Comparison of ENCODE assay signal across 10 cellular contexts in genomic region chr2:231124833-231125232, GRCh38. TPM values are rescaled to one million over a fixed set of nuclear protein-coding genes. Genes with fewer than 3 reads are reported as not detected.
A peak's percentile ranks its signal among the peaks of the same experiment; 100 is the strongest.
DNase-seq lines count a peak whose midpoint lies in the region; ATAC-seq and TF ChIP-seq lines count a peak whose summit lies in the region.
"Had no signal": no experiment of that assay in that cellular context is flagged by ENCODE, and none has a peak within 500 bp of the region (broad histone marks: within the 10 kb centered on the region; RNA-seq: fewer than 3 reads in every experiment).

TSS of gene HTR2B (minus strand) at chr2:231125042. CDS start at chr2:231123764, 1,278 bp downstream.

- no peak within 1 kb of the TSS for H2AK5ac ChIP-seq in mesenchymal stem cell (ENCODE audit: low read length, severe bottlenecking)

- H3K18ac ChIP-seq in mesenchymal stem cell (ENCODE audit: low read depth in 1 of 2, low read length in 2 of 2), result no peak within 1 kb of the TSS

- TF ChIP-seq CTCF in HFFc6 (IDR thresholded peaks at IDR 0.05) (no peak), cardiac fibroblast (IDR thresholded peaks at IDR 0.05; ENCODE audit: low read depth, low read length) (no peak)

- no peak within 1 kb of the TSS for H4K8ac ChIP-seq in mesenchymal stem cell (ENCODE audit: low read length)

- WGBS in mesenchymal stem cell, result 60% methylated on average over 1 of the region's 4 CpGs

- no peaks in the 10 kb centered on the region for H3K36me3 Mint-ChIP-seq in HFFc6 (ENCODE audit: low read depth)
- H3K36me3 Mint-ChIP-seq in naive thymus-derived CD8-positive, alpha-beta T cell, result peaks cover 0 to 9% (median 0%) of the 10 kb centered on the region in 3 donors

- no peak within 1 kb of the TSS for H2BK12ac ChIP-seq in mesenchymal stem cell (ENCODE audit: low read length in 2 of 2)

- H3K4me2 ChIP-seq in mesenchymal stem cell (ENCODE audit: low read length, poor library complexity, severe bottlenecking), result no peak within 1 kb of the TSS

- no peak within 1 kb of the TSS for H3K4ac ChIP-seq in mesenchymal stem cell (ENCODE audit: low read depth in 1 of 2, low read length in 2 of 2)

- H3K36me3 ChIP-seq in mesenchymal stem cell (ENCODE audit: control insufficient read depth in 1 of 2, insufficient read depth in 2 of 2, low read depth in 1 of 2, low read length in 2 of 2), result peaks cover 0 to 6% of the 10 kb centered on the region in 2 experiments

- H4K91ac ChIP-seq in mesenchymal stem cell (ENCODE audit: low read length), result no peak within 1 kb of the TSS

- H2BK120ac ChIP-seq in mesenchymal stem cell (ENCODE audit: low read depth, low read length), result no peak within 1 kb of the TSS

- no peaks in the 10 kb centered on the region for H3K9me3 Mint-ChIP-seq in HFFc6
- H3K9me3 Mint-ChIP-seq in naive thymus-derived CD8-positive, alpha-beta T cell, result no peaks in the 10 kb centered on the region

- H3K4me1 Mint-ChIP-seq in HFFc6 (ENCODE audit: low read depth), result peaks cover 63% of the 10 kb centered on the region
- peaks cover 11 to 15% (median 13%) of the 10 kb centered on the region in 4 donors for H3K4me1 Mint-ChIP-seq in naive thymus-derived CD8-positive, alpha-beta T cell

- peak within 1 kb of the TSS; percentile 46; the same call in 1 of the 2 replicates for H3K27ac Mint-ChIP-seq in HFFc6
- H3K27ac Mint-ChIP-seq in naive thymus-derived CD8-positive, alpha-beta T cell, result peak within 1 kb of the TSS in 5 of 10 donors; percentile 3 to 78 (median 40)

- H3K23ac ChIP-seq in mesenchymal stem cell (ENCODE audit: low read length in 2 of 2), result no peak within 1 kb of the TSS

- H3K9ac ChIP-seq in mesenchymal stem cell (ENCODE audit: low read length), result peak within 1 kb of the TSS; percentile 88

- POLR2A ChIA-PET in naive thymus-derived CD8-positive, alpha-beta T cell (lab: Charles Lee), result no interaction called here

- H3K27me3 ChIP-seq in mesenchymal stem cell (ENCODE audit: control insufficient read depth in 1 of 2, insufficient read depth in 1 of 2, low read length in 2 of 2), result no peaks in the 10 kb centered on the region

- H3K14ac ChIP-seq in mesenchymal stem cell (ENCODE audit: low read length in 2 of 2), result no peak within 1 kb of the TSS

- no peak within 1 kb of the TSS for H2AFZ ChIP-seq in mesenchymal stem cell (ENCODE audit: low read depth, low read length)

- H3K4me1 ChIP-seq in mesenchymal stem cell (ENCODE audit: control insufficient read depth, insufficient read depth, low read depth, low read length), result peaks cover 10% of the 10 kb centered on the region

- peak within 1 kb of the TSS; percentile 97 for H3K27ac ChIP-seq in mesenchymal stem cell (ENCODE audit: low read length, poor library complexity, severe bottlenecking)

- H3K4me3 ChIP-seq in cardiac fibroblast (replicated peaks in 1 of 2; ENCODE audit: low read depth in 2 of 2, low read length in 2 of 2), result peak within 1 kb of the TSS in 1 of 2 donors; percentile 5
- peak within 1 kb of the TSS in 1 of 2 experiments; percentile 63 for H3K4me3 ChIP-seq in mesenchymal stem cell (ENCODE audit: insufficient read depth in 1 of 2, low read depth in 1 of 2, low read length in 2 of 2)

- H3K27me3 Mint-ChIP-seq in HFFc6 (ENCODE audit: insufficient read depth), result no peaks in the 10 kb centered on the region
- H3K27me3 Mint-ChIP-seq in naive thymus-derived CD8-positive, alpha-beta T cell, result no peaks in the 10 kb centered on the region

- no peaks in the 10 kb centered on the region for H3K79me1 ChIP-seq in mesenchymal stem cell (replicated peaks; ENCODE audit: low read length, poor library complexity, severe bottlenecking)

- no peak within 1 kb of the TSS for H2BK15ac ChIP-seq in mesenchymal stem cell (ENCODE audit: low read depth, poor library complexity, severe bottlenecking)

- ATAC-seq in GM21515 (IDR thresholded peaks at IDR 0.05; ENCODE audit: unreplicated experiment), result no peak
- no peak for ATAC-seq in naive thymus-derived CD8-positive, alpha-beta T cell
- ATAC-seq: PC-3 had no signal

- no peaks in the 10 kb centered on the region for H3K9me3 ChIP-seq in mesenchymal stem cell (ENCODE audit: control insufficient read depth, low read length)

- DNase-seq in Ammon's horn (ENCODE audit: low spot score) (peak; percentile 50), HFFc6 (no peak), cardiac fibroblast (ENCODE audit: low read depth in 2 of 2) (peak; percentile 44 to 64), mesenchymal stem cell (peak; percentile 69), NCI-H146 (lab: John Stamatoyannopoulos, UW) (no peak), NCI-H2227 treated with DMSO at 0.1 percent for 48 hours (lab: John Stamatoyannopoulos, UW) (no peak)
- DNase-seq in naive thymus-derived CD8-positive, alpha-beta T cell, result no peak
- DNase-seq: DMS79, PC-3 had no signal

- H2BK5ac ChIP-seq in mesenchymal stem cell (ENCODE audit: low read depth, low read length, poor library complexity, severe bottlenecking), result no peak within 1 kb of the TSS

- peak within 1 kb of the TSS; percentile 64; the same call in 1 of the 2 replicates for H3K4me3 Mint-ChIP-seq in HFFc6
- H3K4me3 Mint-ChIP-seq in naive thymus-derived CD8-positive, alpha-beta T cell, result peak within 1 kb of the TSS in 2 of 10 donors; percentile 41 to 69

RNA-seq across cellular contexts. Expression of gene HTR2B, which starts in this region (rescaled TPM):
- under 1 TPM in 5 of 6 experiments, not detected in 1; 0.09 to 0.33 (median 0.26) TPM for total RNA-seq in HFFc6 (2021; fragmentation: NEBNext Ultra II Directional; extraction: Animal tissue kit (Norgen Biotek cat#: 25700))
- 106 TPM for polyA plus RNA-seq in mesenchymal stem cell (2013, experiment 1 of 2)
- polyA plus RNA-seq in mesenchymal stem cell (2013, experiment 2 of 2), result 112 TPM
- not detected for total RNA-seq in naive thymus-derived CD8-positive, alpha-beta T cell
- under 1 TPM in 2 of 3 donors, not detected in 1; 0.08 to 0.15 TPM for polyA plus RNA-seq in naive thymus-derived CD8-positive, alpha-beta T cell
- total RNA-seq: PC-3 had no signal

Comparison
In these comparisons a context has a peak if more than half of its experiments do, and no peak if none do; other contexts are left out.
1. DNase-seq: peak in Ammon's horn (single experiment), cardiac fibroblast (2 of 2) and mesenchymal stem cell (single experiment); none in HFFc6 (single experiment), NCI-H146 (single experiment), NCI-H2227 treated with DMSO at 0.1 percent for 48 hours (single experiment) and naive thymus-derived CD8-positive, alpha-beta T cell (0 of 10).